Comparison of ENCODE assay signal across 9 cellular contexts in the genomic region with DNA sequence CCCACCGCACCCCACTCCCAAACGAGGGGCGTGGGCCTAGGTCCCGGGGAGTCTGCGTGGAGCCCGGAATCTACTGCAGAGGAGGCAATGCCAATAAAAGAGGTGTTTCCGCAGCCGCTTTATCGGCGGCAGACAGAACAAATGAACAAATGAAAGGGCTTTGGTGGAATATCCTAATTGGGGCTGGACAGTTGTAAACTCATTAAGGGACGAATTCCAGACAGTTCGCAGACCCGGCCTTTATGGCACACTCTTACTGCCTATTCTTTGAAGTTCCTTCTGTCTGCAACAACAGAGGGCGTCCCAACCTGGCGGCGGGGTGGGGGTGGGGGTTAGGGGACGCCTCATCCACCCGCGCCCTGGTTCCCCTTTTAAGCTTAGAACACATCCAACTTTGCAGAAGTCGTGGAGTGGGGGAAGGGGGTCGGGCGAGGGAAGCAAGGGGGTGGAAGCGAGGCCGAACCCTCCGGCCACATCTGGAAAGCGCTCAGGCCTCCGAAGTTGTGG. TPM values are rescaled to one million over a fixed set of nuclear protein-coding genes. Genes with fewer than 3 reads are reported as not detected.
DNase-seq lines count a peak whose midpoint lies in the region; ATAC-seq and TF ChIP-seq lines count a peak whose summit lies in the region.
"Had no signal": no experiment of that assay in that cellular context is flagged by ENCODE, and none has a peak within 500 bp of the region (broad histone marks: within the 10 kb centered on the region; RNA-seq: fewer than 3 reads in every experiment).

No MANE protein-coding gene starts in this region.

- DNase-seq in AML-193 (lab: John Stamatoyannopoulos, UW) (peak; percentile 51 to 62), ascending aorta (ENCODE audit: low spot score in 2 of 2) (peak in 1 of 2 donors; percentile 65), medulla oblongata (ENCODE audit: extremely low spot score) (peak; percentile 53), vagina (ENCODE audit: extremely low spot score in 2 of 2) (no peak), epidermal melanocyte (ENCODE audit: insufficient read length, low spot score) (no peak), NCI-H748 treated with DMSO at 0.1 percent for 48 hours (lab: John Stamatoyannopoulos, UW) (no peak)

- H3K27me3 ChIP-seq in HUES64 (ENCODE audit: insufficient read depth, low read length) = peaks cover 100% of the 10 kb centered on the region
- H3K27me3 ChIP-seq in ascending aorta = peaks cover 14% of the 10 kb centered on the region
- H3K27me3 ChIP-seq in vagina = no peaks in the 10 kb centered on the region

- WGBS in HUES64 = 7% methylated on average over 22 of the region's 27 CpGs

- H3K4me1 ChIP-seq in HUES64 (ENCODE audit: insufficient read depth, low read length) (no peaks in the 10 kb centered on the region; the same call in 1 of the 2 replicates), ascending aorta (peaks cover 0 to 3% of the 10 kb centered on the region in 2 donors), vagina (peaks cover 38% of the 10 kb centered on the region)

- H3K4me3 ChIP-seq in HUES64 (ENCODE audit: low read length) = peak overlapping the region; percentile 50
- peak overlapping the region; percentile 47 to 72 for H3K4me3 ChIP-seq in ascending aorta
- peak overlapping the region; percentile 55 to 64 for H3K4me3 ChIP-seq in vagina

- intact Hi-C loops in ascending aorta (cut with DNase I) = loop anchor here (1.0 to 10.0 kb wide), 3 partner anchors 474 to 1266 kb away; no protein-coding TSS in a partner anchor
- intact Hi-C loops in vagina (cut with DNase I) = loop anchor here (10.0 kb wide), 1 partner anchor 1306 kb away; no protein-coding TSS in a partner anchor

- H3K9me3 ChIP-seq in HUES64 (ENCODE audit: insufficient read depth, low read depth, low read length) (peaks cover 8% of the 10 kb centered on the region; the same call in 1 of the 2 replicates), ascending aorta (no peaks in the 10 kb centered on the region), vagina (no peaks in the 10 kb centered on the region)

- TF ChIP-seq CTCF in ascending aorta (IDR thresholded peaks at IDR 0.05) = no peak
- TF ChIP-seq CTCF in vagina (IDR thresholded peaks at IDR 0.05) = peak in 1 of 3 experiments; percentile 0

- H3K9ac ChIP-seq in HUES64 (ENCODE audit: low read depth, low read length) = no peak overlapping the region

- H3K27ac ChIP-seq in HUES64 (ENCODE audit: low read depth, low read length) (no peak overlapping the region), ascending aorta (no peak overlapping the region), vagina (peak overlapping the region; percentile 75)

- TF ChIP-seq POLR2A in vagina (IDR thresholded peaks at IDR 0.05) = no peak

- no peaks in the 10 kb centered on the region for H3K36me3 ChIP-seq in HUES64 (ENCODE audit: insufficient read depth, low read length)
- no peaks in the 10 kb centered on the region for H3K36me3 ChIP-seq in ascending aorta
- H3K36me3 ChIP-seq in vagina = no peaks in the 10 kb centered on the region

- ATAC-seq in GM18511 (IDR thresholded peaks at IDR 0.05; ENCODE audit: unreplicated experiment) = no peak

RNA-seq across cellular contexts. Expression of a gene that starts 4.1 kb away (rescaled TPM):
- 2.2 TPM for polyA plus RNA-seq in HUES64 (2013, experiment 1 of 2)
- 2.6 TPM for polyA plus RNA-seq in HUES64 (2013, experiment 2 of 2)
- total RNA-seq in ascending aorta = not detected
- 13.0 TPM for total RNA-seq in vagina
- total RNA-seq: H1 had no signal
- polyA plus RNA-seq: H1 had no signal

RNA-seq across cellular contexts. Expression of a gene that starts 4.8 kb away (rescaled TPM):
- 2.0 TPM for polyA plus RNA-seq in HUES64 (2013, experiment 1 of 2)
- polyA plus RNA-seq in HUES64 (2013, experiment 2 of 2) = 7.4 TPM
- total RNA-seq in ascending aorta = 12.0 TPM
- total RNA-seq in vagina = 23.8 TPM
- total RNA-seq: H1 had no signal

RNA-seq across cellular contexts. Expression of a gene that starts 8.9 kb away (rescaled TPM):
- 1.7 TPM for polyA plus RNA-seq in HUES64 (2013, experiment 1 of 2)
- polyA plus RNA-seq in HUES64 (2013, experiment 2 of 2) = 6.0 TPM
- total RNA-seq in ascending aorta = 14.4 TPM
- total RNA-seq in vagina = 3.9 TPM
- total RNA-seq: H1 had no signal
- polyA plus RNA-seq: H1 had no signal

RNA-seq across cellular contexts. Expression of a gene that starts 12.9 kb away (rescaled TPM):
- 1.2 TPM for polyA plus RNA-seq in HUES64 (2013, experiment 1 of 2)
- 1.7 TPM for polyA plus RNA-seq in HUES64 (2013, experiment 2 of 2)
- total RNA-seq in ascending aorta (not detected), vagina (19.2 TPM)
- total RNA-seq: H1 had no signal
- polyA plus RNA-seq: H1 had no signal

RNA-seq across cellular contexts. Expression of a gene that starts 13.7 kb away (rescaled TPM):
- 0.20 TPM for polyA plus RNA-seq in HUES64 (2013, experiment 1 of 2)
- polyA plus RNA-seq in HUES64 (2013, experiment 2 of 2) = 1.0 TPM
- total RNA-seq in ascending aorta (15.3 TPM), vagina (1.7 TPM)
- total RNA-seq: H1 had no signal
- polyA plus RNA-seq: H1 had no signal

Comparison
In these comparisons a context has a peak if more than half of its experiments do, and no peak if none do; other contexts are left out.
1. DNase-seq: peak in AML-193 (2 of 2) and medulla oblongata (single experiment); none in vagina (0 of 2), epidermal melanocyte (single experiment) and NCI-H748 treated with DMSO at 0.1 percent for 48 hours (single experiment).
2. RNA of a gene that starts 4.1 kb away (total RNA-seq): 13.0 TPM in vagina (single experiment); not detected in ascending aorta (single experiment); every median in the first group is over 10 times any median in the second.
3. Peak in every context shown above with its lines, with median percentiles within 50 percentile points of each other: H3K4me3 ChIP-seq.